8 cellular contexts compared by ENCODE assay signal in the genomic region with DNA sequence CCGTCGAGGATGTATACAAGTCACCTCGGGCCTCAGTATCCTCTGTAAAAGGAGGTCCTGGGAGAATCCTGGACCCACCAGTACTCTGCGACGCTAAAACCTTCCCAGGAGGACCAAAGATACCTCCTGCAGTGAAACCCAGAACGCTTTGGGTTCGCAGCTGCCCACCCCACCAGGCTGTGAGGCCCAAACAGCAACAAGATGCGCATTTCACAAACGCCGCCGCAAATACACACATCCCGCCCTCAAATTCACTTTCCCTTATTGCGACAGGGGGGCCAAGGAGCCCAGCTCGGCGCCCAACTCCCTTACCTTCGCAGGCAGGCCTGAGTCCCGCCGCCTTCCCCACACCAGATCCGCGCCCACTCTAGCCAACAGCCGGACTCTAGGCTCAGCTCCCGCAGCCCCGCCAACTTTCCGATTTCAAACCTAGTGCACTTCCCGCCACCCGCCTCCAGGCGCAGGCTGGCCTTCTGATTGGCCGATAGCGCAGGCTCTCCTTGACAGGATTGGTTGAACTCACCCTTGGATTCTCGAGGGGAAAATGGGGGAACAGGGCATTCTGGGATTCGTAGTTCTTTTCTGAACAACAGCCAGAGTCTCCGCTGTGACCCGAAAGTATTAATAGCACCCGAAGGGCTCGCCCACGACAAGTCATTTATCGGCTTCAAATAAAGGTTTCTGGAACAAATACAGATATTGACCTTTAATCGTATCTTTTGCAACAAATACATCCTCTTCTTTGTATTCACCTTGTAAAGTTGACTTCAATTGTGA. TPM values are rescaled to one million over a fixed set of nuclear protein-coding genes. Genes with fewer than 3 reads are reported as not detected.
DNase-seq lines count a peak whose midpoint lies in the region; ATAC-seq, FAIRE-seq and TF ChIP-seq lines count a peak whose summit lies in the region.

A gene with protein sequence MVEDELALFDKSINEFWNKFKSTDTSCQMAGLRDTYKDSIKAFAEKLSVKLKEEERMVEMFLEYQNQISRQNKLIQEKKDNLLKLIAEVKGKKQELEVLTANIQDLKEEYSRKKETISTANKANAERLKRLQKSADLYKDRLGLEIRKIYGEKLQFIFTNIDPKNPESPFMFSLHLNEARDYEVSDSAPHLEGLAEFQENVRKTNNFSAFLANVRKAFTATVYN (minus strand): TSS at position 425 of the 777 bp plus-strand sequence. CDS start 911 bp downstream, outside the sequence.

- ATAC-seq in HG02870 (IDR thresholded peaks at IDR 0.05; ENCODE audit: unreplicated experiment), result peak; percentile 100
- ATAC-seq in left ventricle myocardium superior, result peak; percentile 100

- H3K27ac ChIP-seq in prostate gland, result no peak within 1 kb of the TSS

- DNase-seq in NCI-H1694 (lab: John Stamatoyannopoulos, UW) (peak; percentile 96), amniotic epithelial cell (ENCODE audit: low read depth) (peak; percentile 81), left ventricle myocardium superior (peak; percentile 88), prostate gland (ENCODE audit: low spot score) (peak; percentile 73), urothelium cell line (ENCODE audit: low spot score) (peak; percentile 97)

- FAIRE-seq in urothelium cell line (lab: Jason Lieb, UNC), result no peak

- WGBS in prostate gland, result under 1% methylated on average over 38 of the region's 38 CpGs

- TF ChIP-seq CTCF in prostate gland (IDR thresholded peaks at IDR 0.05), result peak in 2 of 4 experiments; percentile 43 to 56

- intact Hi-C loops in T-helper 1 cell treated with Interleukin-12 subunit alpha and Interleukin-12 subunit beta and Interleukin-4 antibody, amounts not matched to agents 30 ng/mL and 1 ng/mL, for 36 hours (cut with micrococcal nuclease), result loop anchor here (1.0 to 10.0 kb wide), 7 partner anchors 30 to 935 kb away; a partner anchor contains a TSS
- intact Hi-C loops in left ventricle myocardium superior (cut with micrococcal nuclease), result no loop called here
- intact Hi-C loops in prostate gland (cut with DNase I), result no loop called here

- H3K4me1 ChIP-seq in prostate gland (replicated peaks), result no peaks in the 10 kb centered on the region

- no peaks in the 10 kb centered on the region for H3K9me3 ChIP-seq in prostate gland

- peak within 1 kb of the TSS; percentile 38 for H3K4me3 ChIP-seq in prostate gland

- no peaks in the 10 kb centered on the region for H3K27me3 ChIP-seq in prostate gland (replicated peaks; ENCODE audit: insufficient read depth)

- no peaks in the 10 kb centered on the region for H3K36me3 ChIP-seq in prostate gland

- TF ChIP-seq POLR2A in GM15510 (IDR thresholded peaks at IDR 0.05; ENCODE audit: borderline replicate concordance, extremely low read depth, insufficient read length) (peak; percentile 53), prostate gland (IDR thresholded peaks at IDR 0.05) (no peak)

RNA-seq across cellular contexts. Expression of the gene that starts here (rescaled TPM):
- 21.4 and 25.6 TPM in 2 replicates for total RNA-seq in T-helper 1 cell treated with Interleukin-12 subunit alpha and Interleukin-12 subunit beta and Interleukin-4 antibody, amounts not matched to agents 30 ng/mL and 1 ng/mL, for 36 hours
- 0.55 TPM for total RNA-seq in left ventricle myocardium superior
- total RNA-seq in prostate gland, result 1 to 10 TPM in 1 of 2 donors, under 1 TPM in 1; 0.91 to 2.2 TPM

Comparison
In these comparisons a context has a peak if more than half of its experiments do, and no peak if none do; other contexts are left out.
1. Peak in DNase-seq and ATAC-seq in left ventricle myocardium superior; RNA of the gene not detected or under 1 TPM.